ENCODE assay signal across 20 cellular contexts in the genomic region with DNA sequence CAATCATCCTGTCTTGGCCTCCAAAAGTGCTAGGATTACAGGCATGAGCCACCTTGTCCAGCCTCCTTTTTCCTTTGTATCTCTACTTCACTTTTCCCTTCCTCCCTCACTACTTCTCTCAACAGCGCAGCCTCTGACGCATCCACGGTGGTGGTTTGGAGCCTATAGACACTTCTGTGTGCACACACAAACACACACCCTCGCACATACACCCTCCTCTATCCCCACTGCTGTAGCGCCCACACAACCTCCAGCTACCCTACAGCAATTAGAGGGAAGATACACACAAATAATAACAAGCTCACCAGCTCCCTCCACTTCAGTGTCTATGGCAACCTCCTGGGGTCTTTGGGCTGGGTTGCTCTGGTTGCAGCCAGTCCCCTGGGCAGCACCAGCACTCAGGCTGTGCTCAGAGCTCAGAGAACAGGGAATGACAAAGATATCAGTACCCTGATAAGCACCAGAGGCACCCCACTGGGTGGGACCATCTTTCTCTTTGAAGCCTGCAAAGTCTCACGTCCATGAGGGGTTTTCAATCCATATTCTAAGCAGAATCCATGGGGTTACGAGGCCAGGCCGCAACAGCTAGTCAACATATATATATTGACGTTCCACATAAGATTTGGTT. TPM values are rescaled to one million over a fixed set of nuclear protein-coding genes. Genes with fewer than 3 reads are reported as not detected.
DNase-seq lines count a peak whose midpoint lies in the region; ATAC-seq and TF ChIP-seq lines count a peak whose summit lies in the region.
"Had no signal": no experiment of that assay in that cellular context is flagged by ENCODE, and none has a peak within 500 bp of the region (broad histone marks: within the 10 kb centered on the region; RNA-seq: fewer than 3 reads in every experiment).

No MANE protein-coding gene starts in this region.

- H4K20me1 ChIP-seq in SK-N-SH (ENCODE audit: insufficient read depth): peaks cover 8% of the 10 kb centered on the region
- H4K20me1 ChIP-seq in PC-3 (ENCODE audit: low read length): peaks cover 8% of the 10 kb centered on the region

- H3K9ac ChIP-seq in SK-N-SH: no peak overlapping the region
- no peak overlapping the region for H3K9ac ChIP-seq in PC-3 (ENCODE audit: low read length)

- H3K27ac ChIP-seq in SK-N-SH (ENCODE audit: low read depth in 2 of 2, low read length in 1 of 2) (no peak overlapping the region), PC-3 (ENCODE audit: low read length) (peak overlapping the region; percentile 23), gastroesophageal sphincter (peak overlapping the region in 3 of 4 donors; percentile 29 to 90 (median 71)), psoas muscle (peak overlapping the region; percentile 95), RWPE1 (no peak overlapping the region)
- H3K27ac ChIP-seq: heart left ventricle had no signal

- WGBS in SK-N-SH (ENCODE audit: low lambda C conversion rate): 93% methylated on average over 9 of the region's 9 CpGs
- WGBS in gastroesophageal sphincter (ENCODE audit: low coverage in 1 of 2), 2 donors: 80 to 100% methylated on average over 5 to 7 of the region's 9 CpGs
- WGBS in psoas muscle, 3 donors: 87 to 91% (median 88%) methylated on average over 9 of the region's 9 CpGs

- H3K79me2 ChIP-seq in SK-N-SH (ENCODE audit: insufficient read depth): peaks cover 8% of the 10 kb centered on the region; the same call in 1 of the 2 replicates
- H3K79me2 ChIP-seq in PC-3 (ENCODE audit: low read length): peaks cover 12% of the 10 kb centered on the region

- POLR2A ChIA-PET in SK-N-SH (lab: Yijun Ruan, JAX) (no interaction called here), PC-3 (lab: Charles Lee; ENCODE audit: unreplicated experiment) (interaction anchor here (0.6 to 1.2 kb wide), 6 partner anchors 16 to 184 kb away, joined by 3 to 8 read pairs (median 4); no protein-coding TSS in a partner anchor), RWPE1 (lab: Yijun Ruan, JAX; ENCODE audit: low non-redundant PET) (no interaction called here)

- intact Hi-C loops in PC-3 (cut with micrococcal nuclease): loop anchor here (2.0 to 5.0 kb wide), 3 partner anchors 40 to 225 kb away; no protein-coding TSS in a partner anchor
- intact Hi-C loops in psoas muscle (cut with DNase I): loop anchor here in 1 of 2 donors (5.0 kb wide), 1 partner anchor 770 kb away; no protein-coding TSS in a partner anchor

- H3K4me3 ChIP-seq in SK-N-SH (ENCODE audit: low read depth in 2 of 2, low read length in 1 of 2) (no peak overlapping the region), PC-3 (ENCODE audit: low read length) (no peak overlapping the region), gastroesophageal sphincter (no peak overlapping the region), psoas muscle (no peak overlapping the region)
- H3K4me3 ChIP-seq: heart left ventricle, skin epidermis had no signal

- 0 out of 2 replicates have a peak overlapping the region, but pooled peaks have one; percentile 42 for H3K4me2 ChIP-seq in SK-N-SH
- H3K4me2 ChIP-seq in PC-3 (ENCODE audit: low read length): peak overlapping the region; percentile 37; the same call in 1 of the 2 replicates

- DNase-seq in SK-N-SH (no peak), PC-3 (no peak), psoas muscle (peak in 1 of 2 donors; percentile 19), RWPE1 (ENCODE audit: low spot score) (no peak)
- DNase-seq: 8988T; activated CD8-positive, alpha-beta memory T cell treated with anti-CD3 and anti-CD28 coated beads, Interleukin-2, amount 50 U/mL, for 48 hours; activated effector memory CD4-positive, alpha-beta T cell treated with anti-CD3 and anti-CD28 coated beads, Interleukin-2, amount 50 U/mL, for 16 hours; amniotic stem cell; heart left ventricle; NCI-H1092 treated with DMSO at 0.1 percent for 48 hours; NCI-H2081; NCI-H446 treated with DMSO at 0.1 percent for 48 hours; SHP77 treated with DMSO at 0.1 percent for 48 hours; stimulated activated CD4-positive, alpha-beta T cell treated with anti-CD3 and anti-CD28 coated beads, Interleukin-1b, Interleukin-23, amount 100 ng/mL, for 48 hours had no signal

- H3K4me1 ChIP-seq in SK-N-SH (ENCODE audit: control insufficient read depth in 1 of 2, insufficient read depth in 2 of 2, low read depth in 1 of 2, low read length in 1 of 2) (peaks cover 9 to 11% of the 10 kb centered on the region in 2 experiments; a peak in 3 of 4 replicates), PC-3 (ENCODE audit: insufficient read depth, low read length) (peaks cover 51% of the 10 kb centered on the region), gastroesophageal sphincter (peaks cover 0 to 48% (median 11%) of the 10 kb centered on the region in 3 donors), psoas muscle (peaks cover 33% of the 10 kb centered on the region)

- TF ChIP-seq CTCF in SK-N-SH (IDR thresholded peaks at IDR 0.05) (no peak), PC-3 (conservative IDR thresholded peaks at IDR 0.05; ENCODE audit: low read depth, low read length) (no peak), gastroesophageal sphincter (IDR thresholded peaks at IDR 0.05) (no peak), psoas muscle (IDR thresholded peaks at IDR 0.05) (no peak), RWPE1 (conservative IDR thresholded peaks at IDR 0.05; ENCODE audit: low read depth) (no peak)

- H3K9me2 ChIP-seq in SK-N-SH (no peaks in the 10 kb centered on the region), PC-3 (replicated peaks; ENCODE audit: low read length) (no peaks in the 10 kb centered on the region)

- no peak for TF ChIP-seq RAD21 in SK-N-SH (IDR thresholded peaks at IDR 0.05; ENCODE audit: low read length)

- no TSS peak for BruUV-seq in PC-3 (replicated peaks; lab: Mats Ljungman, UMichigan)

- CTCF ChIA-PET in SK-N-SH (lab: Yijun Ruan, JAX): interaction anchor here (2.1 to 37.3 kb wide), 5 partner anchors 8 to 63 kb away, joined by 5 to 753 read pairs (median 65); no protein-coding TSS in a partner anchor
- CTCF ChIA-PET in PC-3 (lab: Charles Lee): interaction anchor here (0.6 to 1.2 kb wide), 8 partner anchors 9 to 97 kb away, joined by 3 to 11 read pairs (median 6); no protein-coding TSS in a partner anchor
- CTCF ChIA-PET in RWPE1 (lab: Yijun Ruan, JAX): interaction anchor here (1.0 kb wide), 1 partner anchor 63 kb away, joined by 5 read pairs; no protein-coding TSS in a partner anchor

- no peak for TF ChIP-seq EP300 in SK-N-SH (IDR thresholded peaks at IDR 0.05; ENCODE audit: borderline replicate concordance in 1 of 2, low read depth in 1 of 2, low read length in 1 of 2)
- TF ChIP-seq EP300 in gastroesophageal sphincter (IDR thresholded peaks at IDR 0.05): no peak

- H3K27me3 ChIP-seq in SK-N-SH (ENCODE audit: insufficient read depth) (no peaks in the 10 kb centered on the region), PC-3 (ENCODE audit: low read length) (no peaks in the 10 kb centered on the region), gastroesophageal sphincter (no peaks in the 10 kb centered on the region), psoas muscle (ENCODE audit: insufficient read depth in 3 of 3, low read length in 2 of 3) (no peaks in the 10 kb centered on the region)
- H3K27me3 ChIP-seq: heart left ventricle had no signal

- H2AFZ ChIP-seq in SK-N-SH (ENCODE audit: low read depth) (no peak overlapping the region), PC-3 (ENCODE audit: low read length) (0 out of 2 replicates have a peak overlapping the region, but pooled peaks have one; percentile 0)

- H3K36me3 ChIP-seq in SK-N-SH (replicated peaks in 1 of 2; ENCODE audit: control insufficient read depth in 1 of 2, insufficient read depth in 2 of 2, low read length in 1 of 2) (no peaks in the 10 kb centered on the region), PC-3 (ENCODE audit: low read depth, low read length) (peaks cover 2% of the 10 kb centered on the region; the same call in 1 of the 2 replicates), gastroesophageal sphincter (no peaks in the 10 kb centered on the region), psoas muscle (ENCODE audit: insufficient read depth in 1 of 2, low read depth in 1 of 2) (no peaks in the 10 kb centered on the region)

- H3K9me3 ChIP-seq in SK-N-SH (no peaks in the 10 kb centered on the region), PC-3 (ENCODE audit: low read length) (no peaks in the 10 kb centered on the region), gastroesophageal sphincter (no peaks in the 10 kb centered on the region), psoas muscle (no peaks in the 10 kb centered on the region)
- H3K9me3 ChIP-seq: heart left ventricle had no signal

- peaks cover 24% of the 10 kb centered on the region for H3F3A ChIP-seq in SK-N-SH (replicated peaks; ENCODE audit: insufficient read depth)
- H3F3A ChIP-seq in PC-3 (ENCODE audit: low read length, unreplicated experiment): no peaks in the 10 kb centered on the region

- no peak for TF ChIP-seq POLR2A in gastroesophageal sphincter (IDR thresholded peaks at IDR 0.05)

- ATAC-seq in SK-N-SH treated with all-trans-retinoic acid at 6 μM for 48 hours: no peak
- no peak for ATAC-seq in PC-3
- no peak for ATAC-seq in gastroesophageal sphincter
- ATAC-seq in psoas muscle: no peak
- no peak for ATAC-seq in GM21717 (IDR thresholded peaks at IDR 0.05; ENCODE audit: unreplicated experiment)
- no peak for ATAC-seq in HG03159 (IDR thresholded peaks at IDR 0.05; ENCODE audit: unreplicated experiment)
- ATAC-seq: heart left ventricle, left lobe of liver had no signal

TF ChIP-seq in SK-N-SH, 30 proteins besides CTCF, POLR2A, EP300 and RAD21 (continues in another document):
- TF ChIP-seq TCF12 (IDR thresholded peaks at IDR 0.05): no peak
- no peak for TF ChIP-seq NRF1 (IDR thresholded peaks at IDR 0.05; ENCODE audit: low read depth, low read length)
- no peak for TF ChIP-seq MXI1 (IDR thresholded peaks at IDR 0.05; ENCODE audit: low read depth, low read length)
- TF ChIP-seq FOXM1 (IDR thresholded peaks at IDR 0.05; ENCODE audit: low read depth): no peak

TF ChIP-seq in SK-N-SH treated with all-trans-retinoic acid at 6 μM for 48 hours, 23 proteins besides CTCF, POLR2A, EP300 and RAD21 (continues in another document):
- no peak for TF ChIP-seq ZNF70 (CRISPR knock-in tag; IDR thresholded peaks at IDR 0.05)
- no peak for TF ChIP-seq ZNF565 (CRISPR knock-in tag; conservative IDR thresholded peaks at IDR 0.05; ENCODE audit: low read depth)
- TF ChIP-seq CSDC2 (CRISPR knock-in tag; IDR thresholded peaks at IDR 0.05): no peak
- TF ChIP-seq RARB (CRISPR knock-in tag; IDR thresholded peaks at IDR 0.05): no peak
- TF ChIP-seq ZNF8 (CRISPR knock-in tag; IDR thresholded peaks at IDR 0.05): no peak

RNA-seq across cellular contexts. Expression of a gene that starts 3.3 kb away (rescaled TPM):
- polyA plus RNA-seq in SK-N-SH (2012; rRNA removed): 41.4 and 52.2 TPM in 2 replicates
- 29.0 and 35.7 TPM in 2 replicates for polyA plus RNA-seq in SK-N-SH (2012; cell fraction: cytosol; rRNA removed)
- 103 and 119 TPM in 2 replicates for polyA plus RNA-seq in SK-N-SH (2012; cell fraction: nucleus; rRNA removed)
- 170 and 179 TPM in 2 replicates for total RNA-seq in PC-3 (2014; rRNA removed)
- 100 to 1,000 TPM in 3 of 4 donors, 10 to 100 TPM in 1; 82.3 to 207 (median 155) TPM for total RNA-seq in gastroesophageal sphincter
- 10 to 100 TPM; 34.2 to 60.3 (median 50.8) TPM for total RNA-seq in psoas muscle
- 10 to 100 TPM; 15.8 to 58.5 (median 34.4) TPM for polyA plus RNA-seq in psoas muscle

RNA-seq across cellular contexts. Expression of a gene that starts 33.3 kb away (rescaled TPM):
- polyA plus RNA-seq in SK-N-SH (2012; rRNA removed) (159 and 200 TPM in 2 replicates), psoas muscle (1 to 10 TPM; 3.8 to 7.6 (median 7.1) TPM)
- 163 and 191 TPM in 2 replicates for polyA plus RNA-seq in SK-N-SH (2012; cell fraction: cytosol; rRNA removed)
- polyA plus RNA-seq in SK-N-SH (2012; cell fraction: nucleus; rRNA removed): 211 and 277 TPM in 2 replicates
- total RNA-seq in PC-3 (2014; rRNA removed) (1,570 and 1,582 TPM in 2 replicates), gastroesophageal sphincter (10 to 100 TPM in 1 of 4 donors, 1 to 10 TPM in 3; 1.1 to 43.3 (median 8.3) TPM), psoas muscle (10 to 100 TPM in 2 of 4 donors, 1 to 10 TPM in 2; 5.0 to 18.2 (median 10.6) TPM)

Comparison
In these comparisons a context has a peak if more than half of its experiments do, and no peak if none do; other contexts are left out.
1. H3K27ac ChIP-seq: peak in PC-3 (single experiment), gastroesophageal sphincter (3 of 4) and psoas muscle (single experiment); none in SK-N-SH (0 of 2) and RWPE1 (single experiment).
2. RNA of a gene that starts 33.3 kb away (total RNA-seq): 1,570 to 1,582 TPM in PC-3; 5.0 to 18.2 TPM in psoas muscle and 1.1 to 43.3 TPM in gastroesophageal sphincter; every median in the first group is over 10 times any median in the second.